Comparison of ENCODE assay signal across 17 cellular contexts in genomic region chr9:114184866-114185265, GRCh38.
"Had no signal": no experiment of that assay in that cellular context is flagged by ENCODE, and none has a peak within 500 bp of the region (broad histone marks: within the 10 kb centered on the region; RNA-seq: fewer than 3 reads in every experiment).

No MANE protein-coding gene starts in this region.

- ATAC-seq: PC-3 had no signal

- DNase-seq: KBM-7, MV-4-11, NCI-H1048, NCI-H1105 treated with DMSO at 0.1 percent for 48 hours, NCI-H1417 treated with DMSO at 0.1 percent for 48 hours, NCI-H1694 treated with DMSO at 0.1 percent for 48 hours, NCI-H1930, NCI-H2081 treated with DMSO at 0.1 percent for 48 hours, NCI-H2171, NCI-H446, NCI-H510A, NCI-H524 treated with DMSO at 0.1 percent for 48 hours, NCI-H774, SHP77 treated with DMSO at 0.1 percent for 48 hours, SJCRH30 had no signal

- H3K4me3 ChIP-seq: SJCRH30 had no signal

- H3K27ac ChIP-seq: RWPE1, SJCRH30 had no signal

- H3K27me3 ChIP-seq: SJCRH30 had no signal
